ENCODE assay signal across 29 cellular contexts in the genomic region with DNA sequence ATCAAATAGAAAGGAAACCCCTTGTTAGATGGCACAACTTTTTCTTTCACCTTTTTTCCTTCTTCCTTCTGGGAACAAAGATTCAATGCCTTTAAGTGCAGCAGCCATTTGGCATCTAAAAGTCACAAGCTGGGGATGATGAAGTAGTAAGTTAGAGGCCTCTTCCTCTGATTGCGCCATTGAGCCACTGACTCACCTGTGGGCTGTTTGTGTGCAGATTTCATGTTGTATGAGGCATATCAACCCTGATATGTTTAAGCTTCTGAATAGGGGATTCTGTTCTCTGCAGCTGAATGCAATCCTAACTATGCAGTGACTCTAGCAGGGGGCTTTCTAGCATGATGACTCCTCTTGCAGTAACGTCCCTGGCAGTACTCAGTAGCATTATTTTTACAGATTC.
DNase-seq lines count a peak whose midpoint lies in the region; ATAC-seq and TF ChIP-seq lines count a peak whose summit lies in the region.
"Had no signal": no experiment of that assay in that cellular context is flagged by ENCODE, and none has a peak within 500 bp of the region (broad histone marks: within the 10 kb centered on the region; RNA-seq: fewer than 3 reads in every experiment).

No MANE protein-coding gene starts in this region.

- intact Hi-C loops in PC-3 (cut with micrococcal nuclease): no loop called here

- no peak overlapping the region for H4K8ac ChIP-seq in trophoblast cell (ENCODE audit: low read depth, low read length)

- no peak overlapping the region for H4K12ac ChIP-seq in trophoblast cell (ENCODE audit: low read depth, low read length)

- H3K9me3 ChIP-seq in PC-3 (ENCODE audit: low read length): no peaks in the 10 kb centered on the region
- no peaks in the 10 kb centered on the region for H3K9me3 ChIP-seq in trophoblast cell (ENCODE audit: insufficient read depth, low read depth, low read length)
- H3K9me3 ChIP-seq in effector memory CD4-positive, alpha-beta T cell (ENCODE audit: control insufficient read depth, low read length): no peaks in the 10 kb centered on the region
- H3K9me3 ChIP-seq: neutrophil, sigmoid colon, SK-N-SH, tibial artery had no signal

- H3K36me3 ChIP-seq in PC-3 (ENCODE audit: low read depth, low read length) (no peaks in the 10 kb centered on the region), trophoblast cell (ENCODE audit: control insufficient read depth in 1 of 2, insufficient read depth in 2 of 2, low read length in 2 of 2) (no peaks in the 10 kb centered on the region)
- no peaks in the 10 kb centered on the region for H3K36me3 ChIP-seq in effector memory CD4-positive, alpha-beta T cell (ENCODE audit: control insufficient read depth, insufficient read depth, low read length)
- H3K36me3 ChIP-seq: neutrophil, sigmoid colon, tibial artery had no signal

- TF ChIP-seq CTCF in PC-3 (conservative IDR thresholded peaks at IDR 0.05; ENCODE audit: low read depth, low read length): no peak
- TF ChIP-seq CTCF in epithelial cell of proximal tubule (conservative IDR thresholded peaks at IDR 0.05; ENCODE audit: low read depth, low read length): no peak

- H2AFZ ChIP-seq in PC-3 (ENCODE audit: low read length): no peak overlapping the region
- no peak overlapping the region for H2AFZ ChIP-seq in trophoblast cell (ENCODE audit: insufficient read depth, low read length, poor library complexity)
- H2AFZ ChIP-seq: GM23338 had no signal

- no TSS peak for BruUV-seq in PC-3 (replicated peaks; lab: Mats Ljungman, UMichigan)

- H3K4me3 ChIP-seq in PC-3 (ENCODE audit: low read length): no peak overlapping the region
- H3K4me3 ChIP-seq in epithelial cell of proximal tubule (ENCODE audit: low read depth, low read length): no peak overlapping the region
- H3K4me3 ChIP-seq in trophoblast cell (ENCODE audit: low read depth, low read length): no peak overlapping the region
- no peak overlapping the region for H3K4me3 ChIP-seq in effector memory CD4-positive, alpha-beta T cell (ENCODE audit: insufficient read depth, low read depth, low read length, poor library complexity, severe bottlenecking)
- H3K4me3 ChIP-seq: GM23338, sigmoid colon, tibial artery had no signal

- H3K79me1 ChIP-seq in trophoblast cell (ENCODE audit: low read length): no peaks in the 10 kb centered on the region

- CTCF ChIA-PET in PC-3 (lab: Charles Lee): no interaction called here

- H2AK5ac ChIP-seq in trophoblast cell (ENCODE audit: low read length): no peak overlapping the region

- H3K23ac ChIP-seq in trophoblast cell (ENCODE audit: low read length): no peak overlapping the region

- H4K91ac ChIP-seq in trophoblast cell (ENCODE audit: low read depth, low read length): no peak overlapping the region

- no peak overlapping the region for H3K4ac ChIP-seq in trophoblast cell (ENCODE audit: low read depth, low read length)

- H3F3A ChIP-seq in PC-3 (ENCODE audit: low read length, unreplicated experiment): no peaks in the 10 kb centered on the region

- peak; percentile 48 for DNase-seq in HT1080 (ENCODE audit: low read depth)
- peak; percentile 57 for DNase-seq in PC-3
- DNase-seq in epithelial cell of proximal tubule (ENCODE audit: low read depth): peak; percentile 23
- DNase-seq in trophoblast cell: peak; percentile 77 to 79
- DNase-seq in iPS-NIHi11 (ENCODE audit: low spot score): no peak
- no peak for DNase-seq in effector memory CD4-positive, alpha-beta T cell
- no peak for DNase-seq in KG1 (lab: John Stamatoyannopoulos, UW)
- DNase-seq: ACHN; activated CD4-positive, alpha-beta T cell treated with anti-CD3 and anti-CD28 coated beads, Interleukin-2, amount 50 U/mL, for 4 hours; activated naive CD4-positive, alpha-beta T cell treated with Interleukin-2 at 50 U/mL for 16 hours; CD4-positive, alpha-beta memory T cell; dermis blood vessel endothelial cell; HFFc6; Kasumi-1; kidney; midbrain; naive B cell; NCI-H1048; NCI-H1694; NCI-H446 treated with DMSO at 0.1 percent for 48 hours; NCI-H774; sigmoid colon; SK-N-SH; stimulated activated CD4-positive, alpha-beta T cell treated with anti-CD3 and anti-CD28 coated beads, Interleukin-4, amount 100 ng/mL, for 24 hours; T-helper 17 cell; tibial artery had no signal

- H3K4me2 ChIP-seq in PC-3 (ENCODE audit: low read length) (no peak overlapping the region), trophoblast cell (ENCODE audit: low read length) (no peak overlapping the region)
- H3K4me2 ChIP-seq: GM23338, SK-N-SH had no signal

- H3K4me1 ChIP-seq in PC-3 (ENCODE audit: insufficient read depth, low read length): no peaks in the 10 kb centered on the region
- no peaks in the 10 kb centered on the region for H3K4me1 ChIP-seq in trophoblast cell (ENCODE audit: control insufficient read depth in 1 of 2, insufficient read depth in 2 of 2, low read length in 2 of 2)
- no peaks in the 10 kb centered on the region for H3K4me1 ChIP-seq in effector memory CD4-positive, alpha-beta T cell (ENCODE audit: control insufficient read depth, insufficient read depth, low read length, poor library complexity, severe bottlenecking)
- H3K4me1 ChIP-seq: sigmoid colon, tibial artery had no signal

- POLR2A ChIA-PET in PC-3 (lab: Charles Lee; ENCODE audit: unreplicated experiment): no interaction called here

- WGBS in trophoblast cell (ENCODE audit: extremely low coverage, insufficient coverage, insufficient read length): no CpG with 5 or more reads among the region's 2 CpGs

- no peak overlapping the region for H3K18ac ChIP-seq in trophoblast cell (ENCODE audit: low read length)

- H3K79me2 ChIP-seq in PC-3 (ENCODE audit: low read length) (no peaks in the 10 kb centered on the region), trophoblast cell (ENCODE audit: control insufficient read depth, insufficient read depth, low read length, poor library complexity) (no peaks in the 10 kb centered on the region)

- H3K27me3 ChIP-seq in PC-3 (ENCODE audit: low read length): no peaks in the 10 kb centered on the region
- no peaks in the 10 kb centered on the region for H3K27me3 ChIP-seq in trophoblast cell (ENCODE audit: insufficient read depth, low read length)
- H3K27me3 ChIP-seq in effector memory CD4-positive, alpha-beta T cell (replicated peaks; ENCODE audit: control insufficient read depth, insufficient read depth, low read length, poor library complexity, severe bottlenecking): no peaks in the 10 kb centered on the region
- H3K27me3 ChIP-seq: neutrophil, sigmoid colon, tibial artery had no signal

- H3K27ac ChIP-seq in PC-3 (ENCODE audit: low read length) (no peak overlapping the region), trophoblast cell (ENCODE audit: low read depth, low read length) (no peak overlapping the region)
- no peak overlapping the region for H3K27ac ChIP-seq in effector memory CD4-positive, alpha-beta T cell (ENCODE audit: insufficient read depth, low read length, poor library complexity, severe bottlenecking)
- H3K27ac ChIP-seq: neutrophil, sigmoid colon, tibial artery had no signal

- no peak overlapping the region for H2BK120ac ChIP-seq in trophoblast cell (ENCODE audit: insufficient read depth, low read length, poor library complexity)

- H4K20me1 ChIP-seq in PC-3 (ENCODE audit: low read length): no peaks in the 10 kb centered on the region

- H2BK5ac ChIP-seq in trophoblast cell (ENCODE audit: low read depth, low read length, poor library complexity): no peak overlapping the region

- H3K9ac ChIP-seq in PC-3 (ENCODE audit: low read length) (no peak overlapping the region), trophoblast cell (ENCODE audit: low read length) (no peak overlapping the region)
- H3K9ac ChIP-seq: SK-N-SH had no signal

- no peak overlapping the region for H2BK12ac ChIP-seq in trophoblast cell (ENCODE audit: low read length)

- no peaks in the 10 kb centered on the region for H3K9me2 ChIP-seq in PC-3 (replicated peaks; ENCODE audit: low read length)
- H3K9me2 ChIP-seq: SK-N-SH had no signal

- H3K14ac ChIP-seq in trophoblast cell (ENCODE audit: low read length): no peak overlapping the region

- no peak for ATAC-seq in PC-3
- ATAC-seq: GM23338, Right ventricle myocardium inferior, T-helper 17 cell had no signal

Comparison
In these comparisons a context has a peak if more than half of its experiments do, and no peak if none do; other contexts are left out.
1. DNase-seq: peak in HT1080 (single experiment), PC-3 (single experiment), epithelial cell of proximal tubule (single experiment) and trophoblast cell (2 of 2); none in iPS-NIHi11 (single experiment), effector memory CD4-positive, alpha-beta T cell (0 of 3) and KG1 (single experiment).